In genomic region chr20:2768632-2769015, GRCh38 we compare ENCODE assay signal across 27 cellular contexts. TPM values are rescaled to one million over a fixed set of nuclear protein-coding genes. Genes with fewer than 3 reads are reported as not detected.
DNase-seq lines count a peak whose midpoint lies in the region; TF ChIP-seq lines count a peak whose summit lies in the region.
"Had no signal": no experiment of that assay in that cellular context is flagged by ENCODE, and none has a peak within 500 bp of the region (broad histone marks: within the 10 kb centered on the region; RNA-seq: fewer than 3 reads in every experiment).

No MANE protein-coding gene starts in this region.

- H3K27ac ChIP-seq in BLaER1 (no peak overlapping the region), PC-9 (no peak overlapping the region), parathyroid adenoma (no peak overlapping the region)
- H3K27ac ChIP-seq: dorsolateral prefrontal cortex, hepatocyte, SK-N-MC had no signal

- TF ChIP-seq CTCF in PC-9 (conservative IDR thresholded peaks at IDR 0.05) (no peak), fibroblast of pulmonary artery (IDR thresholded peaks at IDR 0.05; ENCODE audit: low read length, missing control alignments) (no peak), parathyroid adenoma (IDR thresholded peaks at IDR 0.05) (no peak)

- no peak overlapping the region for H3K4me3 ChIP-seq in BLaER1
- no peak overlapping the region for H3K4me3 ChIP-seq in PC-9
- no peak overlapping the region for H3K4me3 ChIP-seq in fibroblast of pulmonary artery (replicated peaks; ENCODE audit: low read depth, low read length)
- no peak overlapping the region for H3K4me3 ChIP-seq in parathyroid adenoma (ENCODE audit: low read depth, low read length)
- H3K4me3 ChIP-seq: dorsolateral prefrontal cortex, hepatocyte, SK-N-MC had no signal

- H3K9me3 ChIP-seq in BLaER1, result no peaks in the 10 kb centered on the region
- no peaks in the 10 kb centered on the region for H3K9me3 ChIP-seq in PC-9 (ENCODE audit: insufficient read depth, low read depth)
- H3K9me3 ChIP-seq in parathyroid adenoma (ENCODE audit: control insufficient read depth, low read length), result no peaks in the 10 kb centered on the region
- H3K9me3 ChIP-seq: BE2C, suprapubic skin had no signal

- DNase-seq in PC-9, result no peak
- peak; percentile 7 for DNase-seq in fibroblast of pulmonary artery (ENCODE audit: low read depth)
- DNase-seq in activated gamma-delta T cell (lab: John Stamatoyannopoulos, UW), result no peak
- DNase-seq in AG08396 (ENCODE audit: low spot score), result no peak
- DNase-seq in AG08395 (ENCODE audit: low spot score), result no peak
- DNase-seq: activated CD4-positive, alpha-beta memory T cell treated with anti-CD3 and anti-CD28 coated beads for 36 hours; activated CD4-positive, alpha-beta T cell treated with anti-CD3 and anti-CD28 coated beads for 1 hour; activated naive CD4-positive, alpha-beta T cell; activated T-cell treated with anti-CD3 and anti-CD28 coated beads, Interleukin-2, amount 50 U/mL, for 72 hours; BE2C; dorsolateral prefrontal cortex; naive thymus-derived CD4-positive, alpha-beta T cell; NCI-H1048; NCI-H1694; NCI-H446 treated with DMSO at 0.1 percent for 48 hours; NCI-H82; small intestine; stimulated activated naive B cell treated with anti-CD40 and anti-IgM and Interleukin-4, amounts not matched to agents 10 μg/mL and 1 μg/mL and 100 μg/mL, for 72 hours; T-helper 17 cell had no signal

- no TSS peak for BruUV-seq in PC-9 (replicated peaks; lab: Mats Ljungman, UMichigan)

- H3K9me2 ChIP-seq in PC-9 (ENCODE audit: insufficient read depth), result no peaks in the 10 kb centered on the region

- H3K9ac ChIP-seq in BLaER1 (no peak overlapping the region), parathyroid adenoma (no peak overlapping the region)

- H3K36me3 ChIP-seq in BLaER1 (no peaks in the 10 kb centered on the region), PC-9 (ENCODE audit: low read depth) (no peaks in the 10 kb centered on the region), parathyroid adenoma (ENCODE audit: control insufficient read depth, insufficient read depth, low read length) (no peaks in the 10 kb centered on the region)
- H3K36me3 ChIP-seq: BE2C, suprapubic skin had no signal

- H3K4me1 ChIP-seq in BLaER1 (peaks cover 16% of the 10 kb centered on the region; the same call in 1 of the 2 replicates), PC-9 (replicated peaks; ENCODE audit: insufficient read depth) (peaks cover 8% of the 10 kb centered on the region), parathyroid adenoma (peaks cover 4% of the 10 kb centered on the region)
- H3K4me1 ChIP-seq: BE2C had no signal

- POLR2A ChIA-PET in PC-9 (lab: Charles Lee; ENCODE audit: unreplicated experiment), result interaction anchor here (0.6 kb wide), 3 partner anchors 737 to 1916 kb away, joined by 3 to 8 read pairs (median 7); partner anchors contain the start of gene ADISSP

- H4K20me1 ChIP-seq in BLaER1, result no peaks in the 10 kb centered on the region
- no peaks in the 10 kb centered on the region for H4K20me1 ChIP-seq in PC-9 (ENCODE audit: insufficient read depth)

- H3K79me2 ChIP-seq in PC-9 (ENCODE audit: low read depth), result no peaks in the 10 kb centered on the region
- no peaks in the 10 kb centered on the region for H3K79me2 ChIP-seq in parathyroid adenoma
- H3K79me2 ChIP-seq: hepatocyte had no signal

- H2AFZ ChIP-seq in PC-9, result no peak overlapping the region
- H2AFZ ChIP-seq in parathyroid adenoma, result peak overlapping the region; percentile 44
- H2AFZ ChIP-seq: hepatocyte had no signal

- CTCF ChIA-PET in PC-9 (lab: Charles Lee), result no interaction called here

- H3K4me2 ChIP-seq in BLaER1 (0 out of 2 replicates have a peak overlapping the region, but pooled peaks have one; percentile 9), PC-9 (peak overlapping the region; percentile 52), parathyroid adenoma (ENCODE audit: low read length) (no peak overlapping the region)
- H3K4me2 ChIP-seq: hepatocyte had no signal

- H3F3A ChIP-seq in PC-9 (ENCODE audit: insufficient read depth, low read depth), result no peaks in the 10 kb centered on the region; the same call in 1 of the 2 replicates

- H3K27me3 ChIP-seq in BLaER1, result no peaks in the 10 kb centered on the region
- H3K27me3 ChIP-seq in PC-9 (ENCODE audit: insufficient read depth, low read depth), result no peaks in the 10 kb centered on the region
- no peaks in the 10 kb centered on the region for H3K27me3 ChIP-seq in parathyroid adenoma (ENCODE audit: control insufficient read depth, insufficient read depth, low read length)
- H3K27me3 ChIP-seq: BE2C, hepatocyte had no signal

- intact Hi-C loops in PC-9 (cut with micrococcal nuclease; ENCODE audit: unreplicated experiment), result loop anchor here (1.0 to 2.0 kb wide), 2 partner anchors 46 to 72 kb away; partner anchors contain the start of genes C20orf141, PCED1A and VPS16

RNA-seq across cellular contexts. Expression of gene CPXM1, which starts 31.8 kb away (rescaled TPM):
- not detected in 2 replicates for total RNA-seq in PC-9 (2021)
- total RNA-seq: HT-29 had no signal

RNA-seq across cellular contexts. Expression of gene C20orf141, which starts 46.2 kb away (rescaled TPM):
- total RNA-seq in PC-9 (2021), result not detected in 2 replicates
- total RNA-seq: activated CD4-positive, alpha-beta memory T cell treated with anti-CD3 and anti-CD28 coated beads for 36 hours; activated T-cell treated with anti-CD3 and anti-CD28 coated beads, Interleukin-2, amount 50 U/mL, for 72 hours; dorsolateral prefrontal cortex; hepatocyte; HT-29; mesothelial cell of epicardium; naive thymus-derived CD4-positive, alpha-beta T cell; renal cortical epithelial cell; suprapubic skin; T-helper 17 cell had no signal

RNA-seq across cellular contexts. Expression of gene TMEM239, which starts 47.5 kb away (rescaled TPM):
- not detected in 2 replicates for total RNA-seq in PC-9 (2021)
- total RNA-seq: activated CD4-positive, alpha-beta memory T cell treated with anti-CD3 and anti-CD28 coated beads for 36 hours; activated T-cell treated with anti-CD3 and anti-CD28 coated beads, Interleukin-2, amount 50 U/mL, for 72 hours; dorsolateral prefrontal cortex; hepatocyte; HT-29; mesothelial cell of epicardium; naive thymus-derived CD4-positive, alpha-beta T cell; renal cortical epithelial cell; T-helper 17 cell had no signal
